In the genomic region with DNA sequence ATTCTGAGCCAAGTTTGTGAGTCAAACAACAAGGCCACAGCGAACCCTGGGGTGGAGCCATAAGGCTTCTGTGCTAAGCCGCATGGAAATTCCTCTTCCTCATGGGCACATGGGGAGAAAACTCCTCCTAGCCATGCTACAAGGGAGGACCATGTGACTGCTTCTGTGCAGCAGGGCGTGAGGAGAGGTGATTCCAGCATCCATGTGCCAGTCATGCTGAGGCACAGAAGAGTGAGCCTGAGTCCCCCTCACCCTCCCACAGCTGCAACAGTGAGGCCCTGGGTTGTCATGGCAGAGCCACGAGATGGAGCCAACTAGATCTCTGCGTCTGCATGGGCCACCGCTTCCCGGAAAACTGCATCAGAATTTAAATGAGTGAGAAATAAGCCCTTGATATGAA, we compare ENCODE assay signal across 23 cellular contexts.
DNase-seq lines count a peak whose midpoint lies in the region; ATAC-seq and TF ChIP-seq lines count a peak whose summit lies in the region.
"Had no signal": no experiment of that assay in that cellular context is flagged by ENCODE, and none has a peak within 500 bp of the region (broad histone marks: within the 10 kb centered on the region; RNA-seq: fewer than 3 reads in every experiment).

No MANE protein-coding gene starts in this region.

- H4K20me1 ChIP-seq in GM23338 (replicated peaks; ENCODE audit: insufficient read depth), result no peaks in the 10 kb centered on the region

- H3K27ac Mint-ChIP-seq in GM23338, result no peak overlapping the region
- H3K27ac Mint-ChIP-seq: B cell, CD14-positive monocyte had no signal

- H3K4me1 ChIP-seq in GM23338 (ENCODE audit: insufficient read depth), result no peaks in the 10 kb centered on the region
- H3K4me1 ChIP-seq: A549 had no signal

- peak overlapping the region; percentile 66; the same call in 1 of the 2 replicates for H2AFZ ChIP-seq in GM23338
- H2AFZ ChIP-seq: GM23248, PC-9 had no signal

- no peak overlapping the region for H3K27ac ChIP-seq in GM23338 (ENCODE audit: low read depth)
- H3K27ac ChIP-seq: A549, GM23248, PC-9, RWPE1 had no signal

- H3K36me3 ChIP-seq in GM23338 (ENCODE audit: insufficient read depth), result no peaks in the 10 kb centered on the region
- H3K36me3 ChIP-seq: MG63 had no signal

- H3F3A ChIP-seq in GM23338 (replicated peaks; ENCODE audit: low read depth), result no peaks in the 10 kb centered on the region

- H3K27me3 Mint-ChIP-seq in GM23338 (ENCODE audit: insufficient read depth, low read depth, poor library complexity), result peaks cover 3% of the 10 kb centered on the region

- TF ChIP-seq CTCF in GM23338 (conservative IDR thresholded peaks at IDR 0.05; ENCODE audit: low read depth in 2 of 2), result no peak
- TF ChIP-seq CTCF in choroid plexus epithelial cell (conservative IDR thresholded peaks at IDR 0.05; ENCODE audit: low read depth, low read length), result no peak
- TF ChIP-seq CTCF in GM13976 (IDR thresholded peaks at IDR 0.05; ENCODE audit: borderline replicate concordance, control extremely low read depth, extremely low read depth, insufficient read depth, missing control alignments), result no peak

- H3K36me3 Mint-ChIP-seq in GM23338 (ENCODE audit: low read depth), result no peaks in the 10 kb centered on the region
- H3K36me3 Mint-ChIP-seq: CD14-positive monocyte had no signal

- H3K4me3 Mint-ChIP-seq in GM23338, result no peak overlapping the region
- H3K4me3 Mint-ChIP-seq: B cell, CD14-positive monocyte had no signal

- no peaks in the 10 kb centered on the region for H3K79me2 ChIP-seq in GM23338 (replicated peaks; ENCODE audit: insufficient read depth)

- DNase-seq in GM23338 (ENCODE audit: low spot score) (peak; percentile 2), choroid plexus epithelial cell (ENCODE audit: low read depth) (peak; percentile 8), left kidney (ENCODE audit: low read depth, low spot score) (peak; percentile 77), posterior vena cava (ENCODE audit: low spot score) (peak; percentile 51), GM13976 (ENCODE audit: low spot score) (no peak), SK-N-DZ (ENCODE audit: low spot score) (no peak)
- DNase-seq: DMS79, GM23248, HCEC 1CT, MG63, NCI-H1417 treated with DMSO at 0.1 percent for 48 hours, NCI-H187, NCI-H2107, NCI-H2227 treated with DMSO at 0.1 percent for 48 hours, NCI-H510A, PC-9, SIG-M5 had no signal

- H3K4me3 ChIP-seq in GM23338 (no peak overlapping the region), choroid plexus epithelial cell (ENCODE audit: low read depth, low read length) (no peak overlapping the region)
- H3K4me3 ChIP-seq: A549, GM23248, MG63, PC-9 had no signal

- H3K9me3 Mint-ChIP-seq in GM23338, result no peaks in the 10 kb centered on the region

- no peaks in the 10 kb centered on the region for H3K4me1 Mint-ChIP-seq in GM23338
- H3K4me1 Mint-ChIP-seq: B cell, CD14-positive monocyte had no signal

- intact Hi-C loops in posterior vena cava (cut with DNase I), result no loop called here

- H3K27me3 ChIP-seq in GM23338 (ENCODE audit: insufficient read depth), result no peaks in the 10 kb centered on the region
- H3K27me3 ChIP-seq: MG63 had no signal

- no peak overlapping the region for H3K4me2 ChIP-seq in GM23338
- H3K4me2 ChIP-seq: A549, PC-9 had no signal

- ATAC-seq in GM23338, result no peak
- ATAC-seq in GM21526 (IDR thresholded peaks at IDR 0.05; ENCODE audit: low FRiP score, unreplicated experiment), result no peak
- no peak for ATAC-seq in GM21515 (IDR thresholded peaks at IDR 0.05; ENCODE audit: unreplicated experiment)
- ATAC-seq: A549 had no signal

- no peaks in the 10 kb centered on the region; the same call in 1 of the 2 replicates for H3K9me2 ChIP-seq in GM23338 (ENCODE audit: insufficient read depth)

- in situ Hi-C loops in GM13976 (cut with MboI; ENCODE audit: low sequenced_read_pairs, unreplicated experiment), result no loop called here

TF ChIP-seq in GM23338, 12 proteins besides CTCF, POLR2A, EP300 and RAD21 (continues in another document):
- TF ChIP-seq NANOG (IDR thresholded peaks at IDR 0.05; ENCODE audit: borderline replicate concordance) (no peak), POLR2AphosphoS5 (IDR thresholded peaks at IDR 0.05; ENCODE audit: low read depth) (no peak), STAT1 (IDR thresholded peaks at IDR 0.05; ENCODE audit: unreplicated experiment) (no peak), EZH2 (IDR thresholded peaks at IDR 0.05; ENCODE audit: low read depth, unreplicated experiment) (no peak), ZNF114 (CRISPR knock-in tag; IDR thresholded peaks at IDR 0.05) (no peak)
- TF ChIP-seq, protein P1, sequence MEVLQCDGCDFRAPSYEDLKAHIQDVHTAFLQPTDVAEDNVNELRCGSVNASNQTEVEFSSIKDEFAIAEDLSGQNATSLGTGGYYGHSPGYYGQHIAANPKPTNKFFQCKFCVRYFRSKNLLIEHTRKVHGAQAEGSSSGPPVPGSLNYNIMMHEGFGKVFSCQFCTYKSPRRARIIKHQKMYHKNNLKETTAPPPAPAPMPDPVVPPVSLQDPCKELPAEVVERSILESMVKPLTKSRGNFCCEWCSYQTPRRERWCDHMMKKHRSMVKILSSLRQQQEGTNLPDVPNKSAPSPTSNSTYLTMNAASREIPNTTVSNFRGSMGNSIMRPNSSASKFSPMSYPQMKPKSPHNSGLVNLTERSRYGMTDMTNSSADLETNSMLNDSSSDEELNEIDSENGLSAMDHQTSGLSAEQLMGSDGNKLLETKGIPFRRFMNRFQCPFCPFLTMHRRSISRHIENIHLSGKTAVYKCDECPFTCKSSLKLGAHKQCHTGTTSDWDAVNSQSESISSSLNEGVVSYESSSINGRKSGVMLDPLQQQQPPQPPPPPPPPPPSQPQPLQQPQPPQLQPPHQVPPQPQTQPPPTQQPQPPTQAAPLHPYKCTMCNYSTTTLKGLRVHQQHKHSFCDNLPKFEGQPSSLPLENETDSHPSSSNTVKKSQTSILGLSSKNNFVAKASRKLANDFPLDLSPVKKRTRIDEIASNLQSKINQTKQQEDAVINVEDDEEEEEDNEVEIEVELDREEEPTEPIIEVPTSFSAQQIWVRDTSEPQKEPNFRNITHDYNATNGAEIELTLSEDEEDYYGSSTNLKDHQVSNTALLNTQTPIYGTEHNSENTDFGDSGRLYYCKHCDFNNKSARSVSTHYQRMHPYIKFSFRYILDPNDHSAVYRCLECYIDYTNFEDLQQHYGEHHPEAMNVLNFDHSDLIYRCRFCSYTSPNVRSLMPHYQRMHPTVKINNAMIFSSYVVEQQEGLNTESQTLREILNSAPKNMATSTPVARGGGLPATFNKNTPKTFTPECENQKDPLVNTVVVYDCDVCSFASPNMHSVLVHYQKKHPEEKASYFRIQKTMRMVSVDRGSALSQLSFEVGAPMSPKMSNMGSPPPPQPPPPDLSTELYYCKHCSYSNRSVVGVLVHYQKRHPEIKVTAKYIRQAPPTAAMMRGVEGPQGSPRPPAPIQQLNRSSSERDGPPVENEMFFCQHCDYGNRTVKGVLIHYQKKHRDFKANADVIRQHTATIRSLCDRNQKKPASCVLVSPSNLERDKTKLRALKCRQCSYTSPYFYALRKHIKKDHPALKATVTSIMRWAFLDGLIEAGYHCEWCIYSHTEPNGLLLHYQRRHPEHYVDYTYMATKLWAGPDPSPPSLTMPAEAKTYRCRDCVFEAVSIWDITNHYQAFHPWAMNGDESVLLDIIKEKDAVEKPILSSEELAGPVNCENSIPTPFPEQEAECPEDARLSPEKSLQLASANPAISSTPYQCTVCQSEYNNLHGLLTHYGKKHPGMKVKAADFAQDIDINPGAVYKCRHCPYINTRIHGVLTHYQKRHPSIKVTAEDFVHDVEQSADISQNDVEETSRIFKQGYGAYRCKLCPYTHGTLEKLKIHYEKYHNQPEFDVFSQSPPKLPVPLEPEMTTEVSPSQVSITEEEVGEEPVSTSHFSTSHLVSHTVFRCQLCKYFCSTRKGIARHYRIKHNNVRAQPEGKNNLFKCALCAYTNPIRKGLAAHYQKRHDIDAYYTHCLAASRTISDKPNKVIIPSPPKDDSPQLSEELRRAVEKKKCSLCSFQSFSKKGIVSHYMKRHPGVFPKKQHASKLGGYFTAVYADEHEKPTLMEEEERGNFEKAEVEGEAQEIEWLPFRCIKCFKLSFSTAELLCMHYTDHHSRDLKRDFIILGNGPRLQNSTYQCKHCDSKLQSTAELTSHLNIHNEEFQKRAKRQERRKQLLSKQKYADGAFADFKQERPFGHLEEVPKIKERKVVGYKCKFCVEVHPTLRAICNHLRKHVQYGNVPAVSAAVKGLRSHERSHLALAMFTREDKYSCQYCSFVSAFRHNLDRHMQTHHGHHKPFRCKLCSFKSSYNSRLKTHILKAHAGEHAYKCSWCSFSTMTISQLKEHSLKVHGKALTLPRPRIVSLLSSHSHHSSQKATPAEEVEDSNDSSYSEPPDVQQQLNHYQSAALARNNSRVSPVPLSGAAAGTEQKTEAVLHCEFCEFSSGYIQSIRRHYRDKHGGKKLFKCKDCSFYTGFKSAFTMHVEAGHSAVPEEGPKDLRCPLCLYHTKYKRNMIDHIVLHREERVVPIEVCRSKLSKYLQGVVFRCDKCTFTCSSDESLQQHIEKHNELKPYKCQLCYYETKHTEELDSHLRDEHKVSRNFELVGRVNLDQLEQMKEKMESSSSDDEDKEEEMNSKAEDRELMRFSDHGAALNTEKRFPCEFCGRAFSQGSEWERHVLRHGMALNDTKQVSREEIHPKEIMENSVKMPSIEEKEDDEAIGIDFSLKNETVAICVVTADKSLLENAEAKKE (CRISPR knock-in tag; IDR thresholded peaks at IDR 0.05), result no peak
- TF ChIP-seq, protein P2, sequence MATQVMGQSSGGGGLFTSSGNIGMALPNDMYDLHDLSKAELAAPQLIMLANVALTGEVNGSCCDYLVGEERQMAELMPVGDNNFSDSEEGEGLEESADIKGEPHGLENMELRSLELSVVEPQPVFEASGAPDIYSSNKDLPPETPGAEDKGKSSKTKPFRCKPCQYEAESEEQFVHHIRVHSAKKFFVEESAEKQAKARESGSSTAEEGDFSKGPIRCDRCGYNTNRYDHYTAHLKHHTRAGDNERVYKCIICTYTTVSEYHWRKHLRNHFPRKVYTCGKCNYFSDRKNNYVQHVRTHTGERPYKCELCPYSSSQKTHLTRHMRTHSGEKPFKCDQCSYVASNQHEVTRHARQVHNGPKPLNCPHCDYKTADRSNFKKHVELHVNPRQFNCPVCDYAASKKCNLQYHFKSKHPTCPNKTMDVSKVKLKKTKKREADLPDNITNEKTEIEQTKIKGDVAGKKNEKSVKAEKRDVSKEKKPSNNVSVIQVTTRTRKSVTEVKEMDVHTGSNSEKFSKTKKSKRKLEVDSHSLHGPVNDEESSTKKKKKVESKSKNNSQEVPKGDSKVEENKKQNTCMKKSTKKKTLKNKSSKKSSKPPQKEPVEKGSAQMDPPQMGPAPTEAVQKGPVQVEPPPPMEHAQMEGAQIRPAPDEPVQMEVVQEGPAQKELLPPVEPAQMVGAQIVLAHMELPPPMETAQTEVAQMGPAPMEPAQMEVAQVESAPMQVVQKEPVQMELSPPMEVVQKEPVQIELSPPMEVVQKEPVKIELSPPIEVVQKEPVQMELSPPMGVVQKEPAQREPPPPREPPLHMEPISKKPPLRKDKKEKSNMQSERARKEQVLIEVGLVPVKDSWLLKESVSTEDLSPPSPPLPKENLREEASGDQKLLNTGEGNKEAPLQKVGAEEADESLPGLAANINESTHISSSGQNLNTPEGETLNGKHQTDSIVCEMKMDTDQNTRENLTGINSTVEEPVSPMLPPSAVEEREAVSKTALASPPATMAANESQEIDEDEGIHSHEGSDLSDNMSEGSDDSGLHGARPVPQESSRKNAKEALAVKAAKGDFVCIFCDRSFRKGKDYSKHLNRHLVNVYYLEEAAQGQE (IDR thresholded peaks at IDR 0.05; ENCODE audit: unreplicated experiment), result no peak

Comparison
In these comparisons a context has a peak if more than half of its experiments do, and no peak if none do; other contexts are left out.
1. DNase-seq: peak in GM23338 (single experiment), choroid plexus epithelial cell (single experiment), left kidney (single experiment) and posterior vena cava (single experiment); none in GM13976 (single experiment) and SK-N-DZ (single experiment).